ENCODE assay signal across 21 cellular contexts in the genomic region with DNA sequence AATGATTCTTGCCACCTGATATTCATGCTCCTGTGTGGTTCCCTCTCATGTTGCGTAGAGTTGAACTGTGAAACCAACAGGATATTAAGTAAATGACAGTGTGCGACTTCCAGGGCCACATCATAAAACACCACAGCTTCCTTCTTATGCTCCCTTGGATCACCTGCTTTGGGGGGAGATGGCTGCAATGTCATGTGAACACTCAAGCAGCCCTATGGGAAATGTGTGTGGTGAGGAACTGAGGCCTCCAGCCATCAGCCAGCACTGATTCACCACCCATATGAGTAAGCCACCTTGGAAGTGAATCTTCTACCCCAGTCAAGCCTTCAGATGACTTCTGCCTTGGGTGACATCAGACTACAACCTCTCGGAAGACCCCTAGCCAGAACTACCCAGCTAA.
A peak's percentile ranks its signal among the peaks of the same experiment; 100 is the strongest.
DNase-seq lines count a peak whose midpoint lies in the region; ATAC-seq and TF ChIP-seq lines count a peak whose summit lies in the region.
"Had no signal": no experiment of that assay in that cellular context is flagged by ENCODE, and none has a peak within 500 bp of the region (broad histone marks: within the 10 kb centered on the region; RNA-seq: fewer than 3 reads in every experiment).

No MANE protein-coding gene starts in this region.

- H3K36me3 Mint-ChIP-seq in immature natural killer cell = no peaks in the 10 kb centered on the region
- H3K36me3 Mint-ChIP-seq: CD14-positive monocyte; CD8-positive, alpha-beta memory T cell had no signal

- no peak overlapping the region for H3K27ac Mint-ChIP-seq in immature natural killer cell
- H3K27ac Mint-ChIP-seq: CD14-positive monocyte; CD4-positive, alpha-beta T cell; CD8-positive, alpha-beta memory T cell had no signal

- no peaks in the 10 kb centered on the region for H3K36me3 ChIP-seq in DND-41 (ENCODE audit: insufficient read depth, low read length)
- no peaks in the 10 kb centered on the region for H3K36me3 ChIP-seq in SJCRH30
- H3K36me3 ChIP-seq: BE2C; BLaER1 treated with 17β-estradiol and CSF1 and Interleukin-3, amounts not matched to agents 10 nM and 100 nM had no signal

- H3K9me3 Mint-ChIP-seq in immature natural killer cell = peaks cover 0 to 2% (median 0%) of the 10 kb centered on the region in 6 donors

- ATAC-seq in DND-41 (ENCODE audit: insufficient read depth, low read depth) = peak; percentile 82
- ATAC-seq in HG03342 (IDR thresholded peaks at IDR 0.05; ENCODE audit: unreplicated experiment) = no peak
- no peak for ATAC-seq in GM18870 (IDR thresholded peaks at IDR 0.05; ENCODE audit: unreplicated experiment)
- ATAC-seq: A549, HCT116 had no signal

- no peak overlapping the region for H2AFZ ChIP-seq in DND-41 (ENCODE audit: low read depth, low read length)
- H2AFZ ChIP-seq: GM23248 had no signal

- H4K20me1 ChIP-seq in DND-41 (ENCODE audit: insufficient read depth, low read length) = no peaks in the 10 kb centered on the region
- H4K20me1 ChIP-seq: BLaER1 treated with 17β-estradiol and CSF1 and Interleukin-3, amounts not matched to agents 10 nM and 100 nM had no signal

- no peaks in the 10 kb centered on the region for H3K79me2 ChIP-seq in DND-41 (ENCODE audit: insufficient read depth, low read length)

- H3K4me1 Mint-ChIP-seq in immature natural killer cell = peaks cover 2 to 13% of the 10 kb centered on the region in 2 donors
- H3K4me1 Mint-ChIP-seq: CD14-positive monocyte; CD8-positive, alpha-beta memory T cell had no signal

- H3K9me3 ChIP-seq in DND-41 (ENCODE audit: insufficient read depth, low read length, severe bottlenecking) (no peaks in the 10 kb centered on the region), SJCRH30 (replicated peaks) (no peaks in the 10 kb centered on the region)
- H3K9me3 ChIP-seq: A549, BE2C had no signal

- H3K27ac ChIP-seq in DND-41 (ENCODE audit: low read length) (peak overlapping the region; percentile 35; the same call in 1 of the 2 replicates), SJCRH30 (no peak overlapping the region)
- H3K27ac ChIP-seq: A549; BLaER1 treated with 17β-estradiol and CSF1 and Interleukin-3, amounts not matched to agents 10 nM and 100 nM; GM23248 had no signal

- H3K4me1 ChIP-seq in DND-41 (ENCODE audit: insufficient read depth, low read length) = peaks cover 12% of the 10 kb centered on the region
- no peaks in the 10 kb centered on the region for H3K4me1 ChIP-seq in SJCRH30
- H3K4me1 ChIP-seq: A549, BE2C had no signal

- DNase-seq in DND-41 = peak; percentile 40
- DNase-seq in Jurkat, Clone E6-1 (ENCODE audit: low read depth, low spot score) = peak; percentile 81
- DNase-seq in immature natural killer cell = peak in 2 of 3 donors; percentile 10 to 17
- DNase-seq in SJCRH30 = no peak
- DNase-seq: 8988T; ACHN; AML-193; BE2C; CD4-positive, alpha-beta T cell; CD8-positive, alpha-beta memory T cell; DMS 273 treated with DMSO at 0.1 percent for 48 hours; DMS79; GF-D8; GM23248; H7 had no signal

- TF ChIP-seq CTCF in DND-41 (IDR thresholded peaks at IDR 0.05; ENCODE audit: borderline replicate concordance, extremely low read depth, low read length, poor library complexity, severe bottlenecking) = no peak

- H3K4me2 ChIP-seq in DND-41 (ENCODE audit: insufficient read depth, low read length) = no peak overlapping the region
- H3K4me2 ChIP-seq: A549; BLaER1 treated with 17β-estradiol and CSF1 and Interleukin-3, amounts not matched to agents 10 nM and 100 nM had no signal

- no peaks in the 10 kb centered on the region for H3K27me3 ChIP-seq in DND-41 (ENCODE audit: insufficient read depth, low read length, poor library complexity)
- no peaks in the 10 kb centered on the region for H3K27me3 ChIP-seq in SJCRH30
- H3K27me3 ChIP-seq: BE2C; BLaER1 treated with 17β-estradiol and CSF1 and Interleukin-3, amounts not matched to agents 10 nM and 100 nM had no signal

- H3K9ac ChIP-seq in DND-41 (ENCODE audit: low read depth, low read length) = no peak overlapping the region
- H3K9ac ChIP-seq: BLaER1 treated with 17β-estradiol and CSF1 and Interleukin-3, amounts not matched to agents 10 nM and 100 nM; GM23248 had no signal

- H3K4me3 ChIP-seq in DND-41 (ENCODE audit: low read depth in 1 of 2, low read length in 2 of 2) = no peak overlapping the region
- no peak overlapping the region for H3K4me3 ChIP-seq in Jurkat, Clone E6-1 (ENCODE audit: low read length)
- H3K4me3 ChIP-seq in SJCRH30 = no peak overlapping the region
- H3K4me3 ChIP-seq: A549; BLaER1 treated with 17β-estradiol and CSF1 and Interleukin-3, amounts not matched to agents 10 nM and 100 nM; GM23248 had no signal

- no peak overlapping the region for H3K4me3 Mint-ChIP-seq in immature natural killer cell
- H3K4me3 Mint-ChIP-seq: CD14-positive monocyte; CD4-positive, alpha-beta T cell; CD8-positive, alpha-beta memory T cell had no signal

- H3K27me3 Mint-ChIP-seq in immature natural killer cell (ENCODE audit: low read depth in 3 of 3) = peaks cover 0 to 8% (median 2%) of the 10 kb centered on the region in 3 donors

Comparison
In these comparisons a context has a peak if more than half of its experiments do, and no peak if none do; other contexts are left out.
1. DNase-seq: peak in DND-41 (single experiment), Jurkat, Clone E6-1 (single experiment) and immature natural killer cell (2 of 3); none in SJCRH30 (0 of 2).